ENCODE assay signal across 27 cellular contexts in the genomic region with DNA sequence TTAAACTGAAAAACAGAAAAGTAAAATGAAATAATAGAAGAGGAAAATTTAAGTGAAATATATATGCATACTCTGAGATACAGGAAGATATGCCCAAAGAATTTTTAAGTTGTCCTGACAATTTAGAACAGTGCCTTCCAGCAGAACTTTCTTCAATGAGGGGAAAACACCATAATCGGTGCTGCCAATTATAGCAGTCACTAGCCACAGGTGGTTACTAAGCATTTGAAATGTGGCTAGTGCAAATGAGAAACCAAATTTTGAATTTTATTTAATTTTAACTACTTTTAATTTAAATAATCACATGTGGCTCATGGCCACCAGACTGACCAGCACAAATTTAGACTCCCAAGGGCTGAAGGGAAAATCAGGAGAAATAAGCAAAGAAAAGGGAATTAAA.
DNase-seq lines count a peak whose midpoint lies in the region; ATAC-seq, FAIRE-seq and TF ChIP-seq lines count a peak whose summit lies in the region.
"Had no signal": no experiment of that assay in that cellular context is flagged by ENCODE, and none has a peak within 500 bp of the region (broad histone marks: within the 10 kb centered on the region; RNA-seq: fewer than 3 reads in every experiment).

No MANE protein-coding gene starts in this region.

- no peaks in the 10 kb centered on the region for H3K27me3 Mint-ChIP-seq in activated CD4-positive, alpha-beta T cell treated with anti-CD3 and anti-CD28 coated beads, Interleukin-2, amount 10 ng/mL, durations not matched to agents 24 days and 14 days
- no peaks in the 10 kb centered on the region for H3K27me3 Mint-ChIP-seq in activated CD4-positive, alpha-beta T cell treated with anti-CD3 and anti-CD28 coated beads, Interleukin-2, amount 10 ng/mL, durations not matched to agents 7 days and 5 days
- H3K27me3 Mint-ChIP-seq: CD4-positive, alpha-beta T cell; CD8-positive, alpha-beta memory T cell had no signal

- peak overlapping the region; percentile 32 for H3K27ac Mint-ChIP-seq in activated CD4-positive, alpha-beta T cell treated with anti-CD3 and anti-CD28 coated beads, Interleukin-2, amount 10 ng/mL, durations not matched to agents 24 days and 14 days
- no peak overlapping the region for H3K27ac Mint-ChIP-seq in activated CD4-positive, alpha-beta T cell treated with anti-CD3 and anti-CD28 coated beads, Interleukin-2, amount 10 ng/mL, durations not matched to agents 7 days and 5 days
- H3K27ac Mint-ChIP-seq: CD14-positive monocyte; CD4-positive, alpha-beta T cell; CD8-positive, alpha-beta memory T cell had no signal

- no peak for TF ChIP-seq EP300 in GM12878 (IDR thresholded peaks at IDR 0.05; ENCODE audit: borderline replicate concordance in 1 of 2, control insufficient read depth in 1 of 2, low read depth in 2 of 2, low read length in 2 of 2)

- no peak for DNase-seq in activated CD4-positive, alpha-beta T cell treated with anti-CD3 and anti-CD28 coated beads, Interleukin-2, amount 10 ng/mL, durations not matched to agents 24 days and 14 days
- no peak for DNase-seq in activated CD4-positive, alpha-beta T cell treated with anti-CD3 and anti-CD28 coated beads, Interleukin-2, amount 10 ng/mL, durations not matched to agents 7 days and 5 days
- no peak for DNase-seq in GM12878 (ENCODE audit: low read depth, low spot score)
- DNase-seq in psoas muscle: no peak
- no peak for DNase-seq in SKM-1 treated with dmso at 0.1 percent for 144 hours (lab: John Stamatoyannopoulos, UW; ENCODE audit: unreplicated experiment)
- DNase-seq in activated T-cell treated with anti-CD3 and anti-CD28 coated beads, Interleukin-2, amount 50 U/mL, for 1 hour: no peak
- DNase-seq: ACHN; AML-193; BE2C; CD4-positive, alpha-beta T cell; CD8-positive, alpha-beta memory T cell; DMS 273 treated with DMSO at 0.1 percent for 48 hours; DMS79; EL; GDM1; GOT3 had no signal

- H3K9me3 Mint-ChIP-seq in activated CD4-positive, alpha-beta T cell treated with anti-CD3 and anti-CD28 coated beads, Interleukin-2, amount 10 ng/mL, durations not matched to agents 24 days and 14 days: peaks cover 3% of the 10 kb centered on the region
- H3K9me3 Mint-ChIP-seq in activated CD4-positive, alpha-beta T cell treated with anti-CD3 and anti-CD28 coated beads, Interleukin-2, amount 10 ng/mL, durations not matched to agents 7 days and 5 days: no peaks in the 10 kb centered on the region
- H3K9me3 Mint-ChIP-seq: CD4-positive, alpha-beta T cell; CD8-positive, alpha-beta memory T cell had no signal

- no peak overlapping the region for H3K4me2 ChIP-seq in GM12878 (ENCODE audit: control insufficient read depth, insufficient read depth)
- H3K4me2 ChIP-seq: BLaER1 treated with 17β-estradiol and CSF1 and Interleukin-3, amounts not matched to agents 10 nM and 100 nM had no signal

- H3K9me3 ChIP-seq in HEK293 (ENCODE audit: control insufficient read depth, insufficient read depth, low read depth, low read length): no peaks in the 10 kb centered on the region
- H3K9me3 ChIP-seq in GM12878 (replicated peaks; ENCODE audit: control insufficient read depth, insufficient read depth, low read length): no peaks in the 10 kb centered on the region
- H3K9me3 ChIP-seq in psoas muscle: no peaks in the 10 kb centered on the region
- H3K9me3 ChIP-seq: BE2C; BLaER1 treated with 17β-estradiol and CSF1 and Interleukin-3, amounts not matched to agents 10 nM and 100 nM; HAP-1 had no signal

- BruUV-seq in GM12878 (replicated peaks; lab: Mats Ljungman, UMichigan): no TSS peak

- no peak for TF ChIP-seq POLR2A in GM12878 (IDR thresholded peaks at IDR 0.05; ENCODE audit: low read depth, low read length)

- intact Hi-C loops in activated CD4-positive, alpha-beta T cell treated with anti-CD3 and anti-CD28 coated beads, Interleukin-2, amount 10 ng/mL, durations not matched to agents 24 days and 14 days (cut with micrococcal nuclease): loop anchor here (2.0 kb wide), 1 partner anchor 13 kb away; no protein-coding TSS in a partner anchor
- intact Hi-C loops in GM12878 (cut with micrococcal nuclease; ENCODE audit: unreplicated experiment): no loop called here
- intact Hi-C loops in psoas muscle (cut with DNase I): no loop called here

- FAIRE-seq in GM12878 (lab: Jason Lieb, UNC): no peak
- FAIRE-seq: A204.1, D721Med, GM12891, GM18507, H54 had no signal

- ATAC-seq in GM12878: no peak
- ATAC-seq in psoas muscle: no peak
- no peak for ATAC-seq in HG02623 (IDR thresholded peaks at IDR 0.05; ENCODE audit: unreplicated experiment)

- peaks cover 0 to 5% of the 10 kb centered on the region in 2 experiments; a peak in 1 of 3 replicates for H3K36me3 ChIP-seq in HEK293 (ENCODE audit: control insufficient read depth in 2 of 2, insufficient read depth in 1 of 2, low read length in 2 of 2)
- H3K36me3 ChIP-seq in GM12878 (ENCODE audit: control insufficient read depth in 2 of 2, insufficient read depth in 2 of 2, low read length in 1 of 2): no peaks in the 10 kb centered on the region
- peaks cover 2 to 51% of the 10 kb centered on the region in 2 donors for H3K36me3 ChIP-seq in psoas muscle (ENCODE audit: insufficient read depth in 1 of 2, low read depth in 1 of 2)
- H3K36me3 ChIP-seq: HAP-1 had no signal

- H3K4me1 Mint-ChIP-seq in activated CD4-positive, alpha-beta T cell treated with anti-CD3 and anti-CD28 coated beads, Interleukin-2, amount 10 ng/mL, durations not matched to agents 24 days and 14 days: peaks cover 15% of the 10 kb centered on the region
- peaks cover 13% of the 10 kb centered on the region for H3K4me1 Mint-ChIP-seq in activated CD4-positive, alpha-beta T cell treated with anti-CD3 and anti-CD28 coated beads, Interleukin-2, amount 10 ng/mL, durations not matched to agents 7 days and 5 days
- H3K4me1 Mint-ChIP-seq: CD14-positive monocyte had no signal

- peaks cover 40% of the 10 kb centered on the region for H3K36me3 Mint-ChIP-seq in activated CD4-positive, alpha-beta T cell treated with anti-CD3 and anti-CD28 coated beads, Interleukin-2, amount 10 ng/mL, durations not matched to agents 24 days and 14 days (ENCODE audit: low read depth)
- peaks cover 34% of the 10 kb centered on the region for H3K36me3 Mint-ChIP-seq in activated CD4-positive, alpha-beta T cell treated with anti-CD3 and anti-CD28 coated beads, Interleukin-2, amount 10 ng/mL, durations not matched to agents 7 days and 5 days (ENCODE audit: low read depth)

- CTCF ChIA-PET in activated CD4-positive, alpha-beta T cell treated with anti-CD3 and anti-CD28 coated beads, Interleukin-2, amount 10 ng/mL, durations not matched to agents 7 days and 5 days (lab: Charles Lee): no interaction called here
- CTCF ChIA-PET in HEK293 (lab: Yijun Ruan, JAX): interaction anchor here (0.6 to 1.1 kb wide), 3 partner anchors 9 to 106 kb away, joined by 3 read pairs; no protein-coding TSS in a partner anchor
- CTCF ChIA-PET in GM12878 (lab: Yijun Ruan, JAX): interaction anchor here (0.6 to 1.5 kb wide), 2 partner anchors 101 to 428 kb away, joined by 4 read pairs; no protein-coding TSS in a partner anchor

- H3K4me1 ChIP-seq in HEK293 (ENCODE audit: control insufficient read depth, insufficient read depth, low read length) (no peaks in the 10 kb centered on the region), GM12878 (ENCODE audit: control insufficient read depth, insufficient read depth, low read length) (no peaks in the 10 kb centered on the region), psoas muscle (peaks cover 6% of the 10 kb centered on the region)
- H3K4me1 ChIP-seq: BE2C; BLaER1 treated with 17β-estradiol and CSF1 and Interleukin-3, amounts not matched to agents 10 nM and 100 nM; HAP-1 had no signal

- SMC1A ChIA-PET in GM12878 (lab: Charles Lee; ENCODE audit: uncharacterized antibody, unreplicated experiment): interaction anchor here (1.2 kb wide), 1 partner anchor 96 kb away, joined by 3 read pairs; no protein-coding TSS in a partner anchor

- no peaks in the 10 kb centered on the region for H3K79me2 ChIP-seq in GM12878 (ENCODE audit: control insufficient read depth, insufficient read depth, low read length)

- H3K4me3 ChIP-seq in HEK293 (ENCODE audit: low read depth, low read length) (no peak overlapping the region), GM12878 (no peak overlapping the region), psoas muscle (no peak overlapping the region)
- H3K4me3 ChIP-seq: BLaER1 treated with 17β-estradiol and CSF1 and Interleukin-3, amounts not matched to agents 10 nM and 100 nM; HAP-1 had no signal

- POLR2A ChIA-PET in activated CD4-positive, alpha-beta T cell treated with anti-CD3 and anti-CD28 coated beads, Interleukin-2, amount 10 ng/mL, durations not matched to agents 7 days and 5 days (lab: Charles Lee): no interaction called here
- POLR2A ChIA-PET in HEK293 (lab: Yijun Ruan, JAX) (no interaction called here), GM12878 (lab: Charles Lee) (no interaction called here)

- no peaks in the 10 kb centered on the region for H4K20me1 ChIP-seq in GM12878 (ENCODE audit: control insufficient read depth, insufficient read depth)

- H3K27ac ChIP-seq in HEK293 (ENCODE audit: extremely low read depth, low read depth, low read length) (no peak overlapping the region), GM12878 (ENCODE audit: control insufficient read depth, insufficient read depth) (no peak overlapping the region), psoas muscle (peak overlapping the region; percentile 26)
- H3K27ac ChIP-seq: 22Rv1; BLaER1 treated with 17β-estradiol and CSF1 and Interleukin-3, amounts not matched to agents 10 nM and 100 nM had no signal

- in situ Hi-C loops in GM12878 (cut with MboI): no loop called here

- no peak overlapping the region for H2AFZ ChIP-seq in GM12878 (ENCODE audit: control insufficient read depth, low read depth, low read length)

- no peak overlapping the region for H3K4me3 Mint-ChIP-seq in activated CD4-positive, alpha-beta T cell treated with anti-CD3 and anti-CD28 coated beads, Interleukin-2, amount 10 ng/mL, durations not matched to agents 24 days and 14 days
- no peak overlapping the region for H3K4me3 Mint-ChIP-seq in activated CD4-positive, alpha-beta T cell treated with anti-CD3 and anti-CD28 coated beads, Interleukin-2, amount 10 ng/mL, durations not matched to agents 7 days and 5 days
- H3K4me3 Mint-ChIP-seq: CD14-positive monocyte; CD4-positive, alpha-beta T cell; CD8-positive, alpha-beta memory T cell had no signal

- WGBS in GM12878 (ENCODE audit: insufficient coverage, insufficient replicate concordance, low lambda C conversion rate, missing lambda C conversion rate): 60% methylated on average over 1 of the region's 1 CpG
- 39 to 59% (median 50%) methylated on average over 1 of the region's 1 CpG for WGBS in psoas muscle, 3 donors

- TF ChIP-seq RAD21 in GM12878 (IDR thresholded peaks at IDR 0.05; ENCODE audit: insufficient read depth, low read depth, low read length): no peak

- H3K27me3 ChIP-seq in GM12878 (replicated peaks in 1 of 2; ENCODE audit: control insufficient read depth in 2 of 2, insufficient read depth in 2 of 2, low read length in 1 of 2) (no peaks in the 10 kb centered on the region), psoas muscle (ENCODE audit: insufficient read depth in 3 of 3, low read length in 2 of 3) (no peaks in the 10 kb centered on the region)
- H3K27me3 ChIP-seq: BE2C; BLaER1 treated with 17β-estradiol and CSF1 and Interleukin-3, amounts not matched to agents 10 nM and 100 nM had no signal

- TF ChIP-seq CTCF in HEK293 (tag by site-specific recombination; IDR thresholded peaks at IDR 0.05) (no peak), GM12878 (IDR thresholded peaks at IDR 0.05 in 2 of 3, conservative IDR thresholded peaks at IDR 0.05 in 1 of 3; ENCODE audit: control insufficient read depth in 2 of 3, extremely low read depth in 1 of 3, insufficient read depth in 1 of 3, low read depth in 3 of 3, low read length in 3 of 3) (no peak), psoas muscle (IDR thresholded peaks at IDR 0.05) (no peak)

- RAD21 ChIA-PET in GM12878 (lab: Charles Lee; ENCODE audit: unreplicated experiment): no interaction called here

- H3K9ac ChIP-seq in GM12878 (ENCODE audit: control insufficient read depth, insufficient read depth, low read length): no peak overlapping the region
- H3K9ac ChIP-seq: BLaER1 treated with 17β-estradiol and CSF1 and Interleukin-3, amounts not matched to agents 10 nM and 100 nM had no signal
